2 cellular contexts compared by ENCODE assay signal in genomic region chr10:133179651-133180050, GRCh38.
TF ChIP-seq lines count a peak whose summit lies in the region.

No MANE protein-coding gene starts in this region.

TF ChIP-seq in HepG2, 621 proteins besides CTCF, POLR2A, EP300 and RAD21:
- TF ChIP-seq HMGXB3 (CRISPR knock-in tag; IDR thresholded peaks at IDR 0.05; ENCODE audit: borderline replicate concordance) (no peak), NCOA2 (CRISPR knock-in tag; IDR thresholded peaks at IDR 0.05) (no peak), RCOR2 (CRISPR knock-in tag; IDR thresholded peaks at IDR 0.05) (no peak), SRY (CRISPR knock-in tag; IDR thresholded peaks at IDR 0.05) (no peak), PRPF4 (IDR thresholded peaks at IDR 0.05; ENCODE audit: low read depth, low read length, poor library complexity, severe bottlenecking) (no peak), GMEB2 (CRISPR knock-in tag; IDR thresholded peaks at IDR 0.05; ENCODE audit: low read depth) (no peak), ZSCAN30 (CRISPR knock-in tag; IDR thresholded peaks at IDR 0.05) (no peak), KMT2A (CRISPR knock-in tag; IDR thresholded peaks at IDR 0.05) (no peak), TEF (CRISPR knock-in tag; IDR thresholded peaks at IDR 0.05) (no peak), MAFF (IDR thresholded peaks at IDR 0.05; ENCODE audit: low read depth, low read length) (no peak)

TF ChIP-seq in H1, 55 proteins besides CTCF, POLR2A, EP300 and RAD21:
- TF ChIP-seq HDAC6 (IDR thresholded peaks at IDR 0.05; ENCODE audit: low read depth, low read length) (no peak), MAFK (IDR thresholded peaks at IDR 0.05; ENCODE audit: low read depth, low read length) (no peak), CHD2 (IDR thresholded peaks at IDR 0.05; ENCODE audit: low read length) (no peak)
TF ChIP-seq in H1: peak in this region for 0.
